In genomic region chr7:151210087-151210854, GRCh38 we compare ENCODE assay signal across 19 cellular contexts.
"Had no signal": no experiment of that assay in that cellular context is flagged by ENCODE, and none has a peak within 500 bp of the region (broad histone marks: within the 10 kb centered on the region; RNA-seq: fewer than 3 reads in every experiment).

Gene H2BK1, minus strand, starts transcription at chr7:151210488. Its CDS starts 170 bp downstream, at chr7:151210318.

- H3K9me3 ChIP-seq: lower lobe of right lung, sigmoid colon, stomach, thoracic aorta had no signal

- H3K27ac ChIP-seq: lower lobe of right lung, sigmoid colon, stomach, thoracic aorta had no signal

- H3K4me1 Mint-ChIP-seq: activated B cell treated with CpG ODN at 0.5 μM for 24 hours, brain had no signal

- H3K27me3 Mint-ChIP-seq: activated CD4-positive, alpha-beta T cell treated with anti-CD3 and anti-CD28 coated beads, Interleukin-2, amount 10 ng/mL, durations not matched to agents 24 days and 14 days; T-cell had no signal

- H3K27ac Mint-ChIP-seq: activated B cell treated with CpG ODN at 0.5 μM for 24 hours; activated CD4-positive, alpha-beta T cell treated with anti-CD3 and anti-CD28 coated beads, Interleukin-2, amount 10 ng/mL, durations not matched to agents 24 days and 14 days had no signal

- ATAC-seq: activated naive CD4-positive, alpha-beta T cell treated with anti-CD3 and anti-CD28 coated beads, Interleukin-2, amount 50 U/mL, for 72 hours; left cardiac atrium; lower lobe of right lung; T-cell had no signal

- H3K4me3 ChIP-seq: lower lobe of right lung, sigmoid colon, stomach, thoracic aorta had no signal

- DNase-seq: activated B cell treated with CpG ODN at 0.5 μM for 24 hours; activated CD4-positive, alpha-beta T cell treated with anti-CD3 and anti-CD28 coated beads, Interleukin-2, amount 10 ng/mL, durations not matched to agents 24 days and 14 days; activated T-cell treated with anti-CD3 and anti-CD28 coated beads for 4 hours; amniotic stem cell; cortex of kidney; effector memory CD4-positive, alpha-beta T cell; hippocampal formation; immature natural killer cell; left cardiac atrium; lower lobe of right lung; naive B cell; sigmoid colon; stimulated activated CD4-positive, alpha-beta T cell treated with anti-CD3 and anti-CD28 coated beads, Interleukin-12 subunit alpha, Interleukin-12 subunit beta, amount 100 ng/mL, for 4 hours; stomach; T-cell had no signal

- H3K9me3 Mint-ChIP-seq: activated B cell treated with CpG ODN at 0.5 μM for 24 hours; activated CD4-positive, alpha-beta T cell treated with anti-CD3 and anti-CD28 coated beads, Interleukin-2, amount 10 ng/mL, durations not matched to agents 24 days and 14 days; activated naive CD4-positive, alpha-beta T cell treated with anti-CD3 and anti-CD28 coated beads, Interleukin-2, amount 50 U/mL, for 72 hours; central memory CD8-positive, alpha-beta T cell; immature natural killer cell; naive B cell; T-cell had no signal

- H3K4me3 Mint-ChIP-seq: activated B cell treated with CpG ODN at 0.5 μM for 24 hours; activated CD4-positive, alpha-beta T cell treated with anti-CD3 and anti-CD28 coated beads, Interleukin-2, amount 10 ng/mL, durations not matched to agents 24 days and 14 days; brain; central memory CD8-positive, alpha-beta T cell; immature natural killer cell; naive B cell; T-cell had no signal
